In genomic region chr1:9626201-9626608, GRCh38 we compare ENCODE assay signal across 8 cellular contexts. TPM values are rescaled to one million over a fixed set of nuclear protein-coding genes. Genes with fewer than 3 reads are reported as not detected.
A peak's percentile ranks its signal among the peaks of the same experiment; 100 is the strongest.
DNase-seq lines count a peak whose midpoint lies in the region; ATAC-seq lines count a peak whose summit lies in the region.

No MANE protein-coding gene starts in this region.

- intact Hi-C loops in sciatic nerve (cut with DNase I): loop anchor here (5.0 kb wide), 1 partner anchor 236 kb away; no protein-coding TSS in a partner anchor

- peaks cover 36% of the 10 kb centered on the region for H3K36me3 Mint-ChIP-seq in stimulated activated effector memory CD8-positive, alpha-beta T cell treated with anti-CD3 and anti-CD28 coated beads, Interleukin-12 subunit alpha, Interleukin-12 subunit beta, amount 100 ng/mL, for 72 hours

- H3K4me3 Mint-ChIP-seq in stimulated activated effector memory CD8-positive, alpha-beta T cell treated with anti-CD3 and anti-CD28 coated beads, Interleukin-12 subunit alpha, Interleukin-12 subunit beta, amount 100 ng/mL, for 72 hours: peak overlapping the region; percentile 89

- H3K4me1 Mint-ChIP-seq in stimulated activated effector memory CD8-positive, alpha-beta T cell treated with anti-CD3 and anti-CD28 coated beads, Interleukin-12 subunit alpha, Interleukin-12 subunit beta, amount 100 ng/mL, for 72 hours: peaks cover 51% of the 10 kb centered on the region

- peak; percentile 69 for DNase-seq in activated CD8-positive, alpha-beta memory T cell treated with anti-CD3 and anti-CD28 coated beads for 24 hours
- no peak for DNase-seq in activated CD8-positive, alpha-beta memory T cell treated with anti-CD3 and anti-CD28 coated beads, Interleukin-2, amount 50 U/mL, for 48 hours
- peak; percentile 20 for DNase-seq in UCSD-AML1 (lab: John Stamatoyannopoulos, UW; ENCODE audit: unreplicated experiment)
- peak; percentile 23 to 70 for DNase-seq in stimulated activated effector memory CD8-positive, alpha-beta T cell treated with anti-CD3 and anti-CD28 coated beads, Interleukin-12 subunit alpha, Interleukin-12 subunit beta, amount 100 ng/mL, for 72 hours (ENCODE audit: low spot score in 2 of 2)
- no peak for DNase-seq in NCI-H82 (lab: John Stamatoyannopoulos, UW)
- no peak for DNase-seq in stimulated activated CD4-positive, alpha-beta T cell treated with anti-CD3 and anti-CD28 coated beads, Interleukin-4, amount 100 ng/mL, for 4 hours
- no peak for DNase-seq in sciatic nerve (ENCODE audit: low spot score)

- H3K9me3 Mint-ChIP-seq in stimulated activated effector memory CD8-positive, alpha-beta T cell treated with anti-CD3 and anti-CD28 coated beads, Interleukin-12 subunit alpha, Interleukin-12 subunit beta, amount 100 ng/mL, for 72 hours: no peaks in the 10 kb centered on the region

- peak overlapping the region; percentile 94 for H3K27ac Mint-ChIP-seq in stimulated activated effector memory CD8-positive, alpha-beta T cell treated with anti-CD3 and anti-CD28 coated beads, Interleukin-12 subunit alpha, Interleukin-12 subunit beta, amount 100 ng/mL, for 72 hours

- ATAC-seq in HG02798 (IDR thresholded peaks at IDR 0.05; ENCODE audit: poor library complexity, unreplicated experiment) (peak; percentile 55), sciatic nerve (no peak)
- ATAC-seq in stimulated activated effector memory CD8-positive, alpha-beta T cell treated with anti-CD3 and anti-CD28 coated beads, Interleukin-12 subunit alpha, Interleukin-12 subunit beta, amount 100 ng/mL, for 72 hours: no peak

RNA-seq across cellular contexts. Expression of gene PIK3CD, which starts 25.3 kb away (rescaled TPM):
- total RNA-seq in sciatic nerve: 17.9 TPM

RNA-seq across cellular contexts. Expression of gene TMEM201, which starts 37.5 kb away (rescaled TPM):
- total RNA-seq in sciatic nerve: 13.1 TPM

Comparison
In these comparisons a context has a peak if more than half of its experiments do, and no peak if none do; other contexts are left out.
1. DNase-seq: peak in activated CD8-positive, alpha-beta memory T cell treated with anti-CD3 and anti-CD28 coated beads for 24 hours (single experiment), UCSD-AML1 (single experiment) and stimulated activated effector memory CD8-positive, alpha-beta T cell treated with anti-CD3 and anti-CD28 coated beads, Interleukin-12 subunit alpha, Interleukin-12 subunit beta, amount 100 ng/mL, for 72 hours (2 of 2); none in activated CD8-positive, alpha-beta memory T cell treated with anti-CD3 and anti-CD28 coated beads, Interleukin-2, amount 50 U/mL, for 48 hours (single experiment), NCI-H82 (single experiment), stimulated activated CD4-positive, alpha-beta T cell treated with anti-CD3 and anti-CD28 coated beads, Interleukin-4, amount 100 ng/mL, for 4 hours (0 of 2) and sciatic nerve (single experiment).